In genomic region chr14:61649283-61649682, GRCh38 we compare ENCODE assay signal across 27 cellular contexts. TPM values are rescaled to one million over a fixed set of nuclear protein-coding genes. Genes with fewer than 3 reads are reported as not detected.
DNase-seq lines count a peak whose midpoint lies in the region; ATAC-seq, FAIRE-seq and TF ChIP-seq lines count a peak whose summit lies in the region.
"Had no signal": no experiment of that assay in that cellular context is flagged by ENCODE, and none has a peak within 500 bp of the region (broad histone marks: within the 10 kb centered on the region; RNA-seq: fewer than 3 reads in every experiment).

No MANE protein-coding gene starts in this region.

- no peaks in the 10 kb centered on the region for H3K36me3 ChIP-seq in CD8-positive, alpha-beta T cell (ENCODE audit: insufficient read depth, low read length)
- H3K36me3 ChIP-seq: HAP-1, SJCRH30 had no signal

- intact Hi-C loops in CD8-positive, alpha-beta T cell (cut with DNase I, micrococcal nuclease): loop anchor here in 1 of 2 experiments (1.0 to 5.0 kb wide), 2 partner anchors 13 to 82 kb away; no protein-coding TSS in a partner anchor

- H3K9me3 ChIP-seq in CD8-positive, alpha-beta T cell (ENCODE audit: low read length): no peaks in the 10 kb centered on the region
- no peaks in the 10 kb centered on the region for H3K9me3 ChIP-seq in T-helper 17 cell (ENCODE audit: control insufficient read depth, low read length, poor library complexity, severe bottlenecking)
- H3K9me3 ChIP-seq: HAP-1, SJCRH30 had no signal

- no peak overlapping the region for H3K4me3 ChIP-seq in CD8-positive, alpha-beta T cell (ENCODE audit: low read depth, low read length)
- H3K4me3 ChIP-seq: GM12878, HAP-1, PC-9, SJCRH30 had no signal

- peaks cover 28% of the 10 kb centered on the region for H3K4me1 Mint-ChIP-seq in activated naive CD8-positive, alpha-beta T cell (ENCODE audit: low read depth)
- H3K4me1 Mint-ChIP-seq in activated naive CD8-positive, alpha-beta T cell treated with anti-CD3 and anti-CD28 coated beads, Interleukin-2, amount 50 U/mL, for 24 hours: peaks cover 21% of the 10 kb centered on the region
- peaks cover 28% of the 10 kb centered on the region for H3K4me1 Mint-ChIP-seq in CD8-positive, alpha-beta T cell (ENCODE audit: low read depth)
- H3K4me1 Mint-ChIP-seq in T-helper 17 cell: peaks cover 28% of the 10 kb centered on the region

- TF ChIP-seq CTCF in CD8-positive, alpha-beta T cell (IDR thresholded peaks at IDR 0.05): no peak

- DNase-seq in activated naive CD8-positive, alpha-beta T cell treated with anti-CD3 and anti-CD28 coated beads, Interleukin-2, amount 50 U/mL, for 24 hours: no peak
- DNase-seq in CD8-positive, alpha-beta T cell: no peak
- DNase-seq in T-helper 17 cell (no peak), urothelium cell line (ENCODE audit: low spot score) (no peak), SK-N-DZ (ENCODE audit: low spot score) (no peak)
- DNase-seq: DMS53, EL, GDM1, GOT3, HFFc6, NCI-H1048, NCI-H1417, NCI-H1694, NCI-H2029 treated with DMSO at 0.1 percent for 48 hours, NCI-H2227 treated with DMSO at 0.1 percent for 48 hours, NCI-H526 treated with DMSO at 0.1 percent for 48 hours, PC-9, SJCRH30 had no signal

- FAIRE-seq in urothelium cell line (lab: Jason Lieb, UNC): peak; percentile 90
- FAIRE-seq: D721Med, GM12878 had no signal

- peaks cover 23% of the 10 kb centered on the region for H3K4me1 ChIP-seq in CD8-positive, alpha-beta T cell (ENCODE audit: insufficient read depth, low read length)

- ATAC-seq in activated naive CD8-positive, alpha-beta T cell treated with anti-CD3 and anti-CD28 coated beads, Interleukin-2, amount 50 U/mL, for 24 hours: no peak
- peak; percentile 77 for ATAC-seq in CD8-positive, alpha-beta T cell
- ATAC-seq in T-helper 17 cell (peak; percentile 80), GM19324 (IDR thresholded peaks at IDR 0.05; ENCODE audit: low FRiP score, unreplicated experiment) (no peak)
- ATAC-seq: GM12878, Right ventricle myocardium inferior had no signal

- peak overlapping the region; percentile 61 for H3K27ac Mint-ChIP-seq in activated naive CD8-positive, alpha-beta T cell
- H3K27ac Mint-ChIP-seq in activated naive CD8-positive, alpha-beta T cell treated with anti-CD3 and anti-CD28 coated beads, Interleukin-2, amount 50 U/mL, for 24 hours: no peak overlapping the region
- no peak overlapping the region for H3K27ac Mint-ChIP-seq in CD8-positive, alpha-beta T cell
- H3K27ac Mint-ChIP-seq in T-helper 17 cell: peak overlapping the region; percentile 67
- H3K27ac Mint-ChIP-seq: B cell, HFFc6, IgD-negative memory B cell had no signal

- POLR2A ChIA-PET in CD8-positive, alpha-beta T cell (lab: Charles Lee): interaction anchor here (1.1 kb wide), 1 partner anchor 87 kb away, joined by 3 read pairs; no protein-coding TSS in a partner anchor

- H3K27me3 Mint-ChIP-seq in activated naive CD8-positive, alpha-beta T cell: no peaks in the 10 kb centered on the region
- no peaks in the 10 kb centered on the region for H3K27me3 Mint-ChIP-seq in activated naive CD8-positive, alpha-beta T cell treated with anti-CD3 and anti-CD28 coated beads, Interleukin-2, amount 50 U/mL, for 24 hours
- H3K27me3 Mint-ChIP-seq in CD8-positive, alpha-beta T cell (ENCODE audit: low read depth): no peaks in the 10 kb centered on the region
- no peaks in the 10 kb centered on the region for H3K27me3 Mint-ChIP-seq in T-helper 17 cell
- H3K27me3 Mint-ChIP-seq: B cell, IgD-negative memory B cell had no signal

- no peak overlapping the region for H3K27ac ChIP-seq in CD8-positive, alpha-beta T cell (ENCODE audit: low read depth, low read length)
- H3K27ac ChIP-seq: C4-2B, PC-9, SJCRH30 had no signal

- H3K4me3 Mint-ChIP-seq in activated naive CD8-positive, alpha-beta T cell: peak overlapping the region; percentile 31
- H3K4me3 Mint-ChIP-seq in activated naive CD8-positive, alpha-beta T cell treated with anti-CD3 and anti-CD28 coated beads, Interleukin-2, amount 50 U/mL, for 24 hours: no peak overlapping the region
- peak overlapping the region; percentile 53 for H3K4me3 Mint-ChIP-seq in CD8-positive, alpha-beta T cell
- peak overlapping the region; percentile 74 for H3K4me3 Mint-ChIP-seq in T-helper 17 cell
- H3K4me3 Mint-ChIP-seq: B cell, HFFc6, IgD-negative memory B cell had no signal

- CTCF ChIA-PET in CD8-positive, alpha-beta T cell (lab: Charles Lee): no interaction called here

- no peaks in the 10 kb centered on the region for H3K36me3 Mint-ChIP-seq in activated naive CD8-positive, alpha-beta T cell
- H3K36me3 Mint-ChIP-seq in activated naive CD8-positive, alpha-beta T cell treated with anti-CD3 and anti-CD28 coated beads, Interleukin-2, amount 50 U/mL, for 24 hours (ENCODE audit: low read depth): no peaks in the 10 kb centered on the region
- H3K36me3 Mint-ChIP-seq in CD8-positive, alpha-beta T cell: no peaks in the 10 kb centered on the region
- no peaks in the 10 kb centered on the region for H3K36me3 Mint-ChIP-seq in T-helper 17 cell (ENCODE audit: low read depth)
- H3K36me3 Mint-ChIP-seq: IgD-negative memory B cell had no signal

- H3K27me3 ChIP-seq in CD8-positive, alpha-beta T cell (ENCODE audit: insufficient read depth, low read length): no peaks in the 10 kb centered on the region
- H3K27me3 ChIP-seq: SJCRH30 had no signal

- H3K9me3 Mint-ChIP-seq in activated naive CD8-positive, alpha-beta T cell (ENCODE audit: low read depth): no peaks in the 10 kb centered on the region
- no peaks in the 10 kb centered on the region for H3K9me3 Mint-ChIP-seq in activated naive CD8-positive, alpha-beta T cell treated with anti-CD3 and anti-CD28 coated beads, Interleukin-2, amount 50 U/mL, for 24 hours
- no peaks in the 10 kb centered on the region for H3K9me3 Mint-ChIP-seq in CD8-positive, alpha-beta T cell
- H3K9me3 Mint-ChIP-seq: HFFc6, IgD-negative memory B cell had no signal

RNA-seq across cellular contexts. Expression of gene HIF1A, which starts 46.0 kb away (rescaled TPM):
- 100 to 1,000 TPM; 335 to 340 TPM for total RNA-seq in CD8-positive, alpha-beta T cell
- 100 to 1,000 TPM; 175 to 204 TPM for total RNA-seq in T-helper 17 cell
- 87.4 and 108 TPM in 2 replicates for polyA plus RNA-seq in SK-N-DZ (2014; cell fraction: cytosol; rRNA removed)
- 53.1 and 60.4 TPM in 2 replicates for polyA plus RNA-seq in SK-N-DZ (2014; cell fraction: nucleus; rRNA removed)

Comparison
In these comparisons a context has a peak if more than half of its experiments do, and no peak if none do; other contexts are left out.
1. H3K27ac Mint-ChIP-seq: peak in activated naive CD8-positive, alpha-beta T cell (single experiment) and T-helper 17 cell (single experiment); none in activated naive CD8-positive, alpha-beta T cell treated with anti-CD3 and anti-CD28 coated beads, Interleukin-2, amount 50 U/mL, for 24 hours (single experiment) and CD8-positive, alpha-beta T cell (single experiment).
2. ATAC-seq: peak in CD8-positive, alpha-beta T cell (single experiment) and T-helper 17 cell (single experiment); none in activated naive CD8-positive, alpha-beta T cell treated with anti-CD3 and anti-CD28 coated beads, Interleukin-2, amount 50 U/mL, for 24 hours (single experiment) and GM19324 (single experiment).